In the genomic region with DNA sequence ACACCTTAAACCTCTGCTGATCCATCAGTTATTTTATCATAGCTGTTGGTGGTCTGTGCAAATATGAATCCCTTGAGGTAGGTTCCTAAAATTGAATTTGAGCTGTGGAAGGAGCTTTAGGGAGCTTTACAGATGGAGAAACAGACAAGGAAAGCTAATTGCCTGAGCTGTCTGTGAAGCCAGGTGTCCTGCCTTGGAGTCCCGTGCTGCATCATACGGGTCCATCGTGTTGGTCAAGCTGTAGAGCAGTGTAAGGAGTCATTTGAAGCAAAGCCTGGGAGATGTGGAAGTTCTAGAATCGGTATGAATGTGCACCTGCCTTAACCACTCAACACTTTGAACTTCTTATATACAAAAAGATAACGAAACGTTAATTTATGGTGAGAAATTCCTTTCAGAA, we compare ENCODE assay signal across 8 cellular contexts. TPM values are rescaled to one million over a fixed set of nuclear protein-coding genes. Genes with fewer than 3 reads are reported as not detected.
A peak's percentile ranks its signal among the peaks of the same experiment; 100 is the strongest.
DNase-seq lines count a peak whose midpoint lies in the region; ATAC-seq and TF ChIP-seq lines count a peak whose summit lies in the region.

No MANE protein-coding gene starts in this region.

- H3K27me3 ChIP-seq in BLaER1 = no peaks in the 10 kb centered on the region
- no peaks in the 10 kb centered on the region for H3K27me3 ChIP-seq in brain microvascular endothelial cell (replicated peaks)
- no peaks in the 10 kb centered on the region for H3K27me3 ChIP-seq in muscle layer of duodenum (ENCODE audit: low read depth, low read length)

- H3K4me3 ChIP-seq in BLaER1 (peak overlapping the region; percentile 92), brain microvascular endothelial cell (ENCODE audit: low read depth, low read length) (peak overlapping the region; percentile 79), muscle layer of duodenum (ENCODE audit: low read depth in 1 of 2, low read length in 2 of 2) (peak overlapping the region; percentile 78)
- H3K4me3 ChIP-seq in Jurkat, Clone E6-1 (ENCODE audit: low read length) = peak overlapping the region; percentile 96

- DNase-seq in Jurkat, Clone E6-1 (ENCODE audit: low read depth, low spot score) = no peak
- DNase-seq in brain microvascular endothelial cell = no peak
- no peak for DNase-seq in AG08395 (ENCODE audit: low spot score)
- no peak for DNase-seq in HPDE6-E6E7 (ENCODE audit: extremely low spot score)
- DNase-seq in SKM-1 treated with dmso at 0.1 percent for 144 hours (lab: John Stamatoyannopoulos, UW; ENCODE audit: unreplicated experiment) = no peak

- H3K9me3 ChIP-seq in BLaER1 (no peaks in the 10 kb centered on the region), muscle layer of duodenum (ENCODE audit: control insufficient read depth in 1 of 2, low read length in 2 of 2) (no peaks in the 10 kb centered on the region)

- peaks cover 37% of the 10 kb centered on the region for H3K36me3 ChIP-seq in BLaER1
- H3K36me3 ChIP-seq in brain microvascular endothelial cell (replicated peaks) = no peaks in the 10 kb centered on the region
- peaks cover 0 to 4% of the 10 kb centered on the region in 2 donors for H3K36me3 ChIP-seq in muscle layer of duodenum (ENCODE audit: control insufficient read depth in 1 of 2, insufficient read depth in 2 of 2, low read length in 2 of 2)

- H3K4me1 ChIP-seq in BLaER1 (peaks cover 24% of the 10 kb centered on the region), muscle layer of duodenum (ENCODE audit: control insufficient read depth in 1 of 2, insufficient read depth in 2 of 2, low read length in 2 of 2) (peaks cover 8 to 10% of the 10 kb centered on the region in 2 donors)

- H3K27ac ChIP-seq in BLaER1 (peak overlapping the region; percentile 95), brain microvascular endothelial cell (peak overlapping the region; percentile 75), muscle layer of duodenum (ENCODE audit: low read length) (peak overlapping the region; percentile 64)

- in situ Hi-C loops in brain microvascular endothelial cell (cut with HindIII; ENCODE audit: low pct_ligation_motif_present, low sequenced_read_pairs) = no loop called here

- ATAC-seq in GM19324 (IDR thresholded peaks at IDR 0.05; ENCODE audit: low FRiP score, unreplicated experiment) = no peak

- H3K9ac ChIP-seq in BLaER1 = peak overlapping the region; percentile 97

- no peak for TF ChIP-seq CTCF in brain microvascular endothelial cell (IDR thresholded peaks at IDR 0.05; ENCODE audit: low read depth, low read length, missing control alignments)

- peak overlapping the region; percentile 88 for H3K4me2 ChIP-seq in BLaER1

- H4K20me1 ChIP-seq in BLaER1 = 0 out of 2 replicates have a peak, but pooled peaks cover 9% of the 10 kb centered on the region

RNA-seq across cellular contexts. Expression of a gene that starts 1.0 kb away (rescaled TPM):
- 97.3 TPM for polyA plus RNA-seq in Jurkat, Clone E6-1 (2012; ENCODE audit: insufficient read depth, insufficient read length)

RNA-seq across cellular contexts. Expression of a gene that starts 51.9 kb away (rescaled TPM):
- polyA plus RNA-seq in Jurkat, Clone E6-1 (2012; ENCODE audit: insufficient read depth, insufficient read length) = not detected
